1 cellular context compared by ENCODE assay signal in genomic region chr15:71660501-71660900, GRCh38.
TF ChIP-seq lines count a peak whose summit lies in the region.

No MANE protein-coding gene starts in this region.

TF ChIP-seq in WTC11, 78 proteins besides CTCF, POLR2A, EP300 and RAD21 (continued from another document):
- TF ChIP-seq, protein P1, sequence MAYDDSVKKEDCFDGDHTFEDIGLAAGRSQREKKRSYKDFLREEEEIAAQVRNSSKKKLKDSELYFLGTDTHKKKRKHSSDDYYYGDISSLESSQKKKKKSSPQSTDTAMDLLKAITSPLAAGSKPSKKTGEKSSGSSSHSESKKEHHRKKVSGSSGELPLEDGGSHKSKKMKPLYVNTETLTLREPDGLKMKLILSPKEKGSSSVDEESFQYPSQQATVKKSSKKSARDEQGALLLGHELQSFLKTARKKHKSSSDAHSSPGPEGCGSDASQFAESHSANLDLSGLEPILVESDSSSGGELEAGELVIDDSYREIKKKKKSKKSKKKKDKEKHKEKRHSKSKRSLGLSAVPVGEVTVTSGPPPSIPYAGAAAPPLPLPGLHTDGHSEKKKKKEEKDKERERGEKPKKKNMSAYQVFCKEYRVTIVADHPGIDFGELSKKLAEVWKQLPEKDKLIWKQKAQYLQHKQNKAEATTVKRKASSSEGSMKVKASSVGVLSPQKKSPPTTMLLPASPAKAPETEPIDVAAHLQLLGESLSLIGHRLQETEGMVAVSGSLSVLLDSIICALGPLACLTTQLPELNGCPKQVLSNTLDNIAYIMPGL (CRISPR knock-in tag; IDR thresholded peaks at IDR 0.05) = no peak
- TF ChIP-seq PRDM15 (CRISPR knock-in tag; IDR thresholded peaks at IDR 0.05) (no peak), ARID4B (CRISPR knock-in tag; IDR thresholded peaks at IDR 0.05; ENCODE audit: borderline replicate concordance) (no peak), ATF6 (CRISPR knock-in tag; IDR thresholded peaks at IDR 0.05) (no peak), E2F1 (CRISPR knock-in tag; IDR thresholded peaks at IDR 0.05) (no peak), AFF4 (CRISPR knock-in tag; IDR thresholded peaks at IDR 0.05; ENCODE audit: borderline replicate concordance) (no peak), ZNF121 (CRISPR knock-in tag; IDR thresholded peaks at IDR 0.05) (no peak), ESRRA (CRISPR knock-in tag; IDR thresholded peaks at IDR 0.05; ENCODE audit: borderline replicate concordance) (no peak), TCF7 (CRISPR knock-in tag; IDR thresholded peaks at IDR 0.05; ENCODE audit: low read depth) (no peak), ZNF232 (CRISPR knock-in tag; IDR thresholded peaks at IDR 0.05) (no peak), FOXJ3 (CRISPR knock-in tag; IDR thresholded peaks at IDR 0.05; ENCODE audit: borderline replicate concordance) (no peak)
- TF ChIP-seq, protein P2, sequence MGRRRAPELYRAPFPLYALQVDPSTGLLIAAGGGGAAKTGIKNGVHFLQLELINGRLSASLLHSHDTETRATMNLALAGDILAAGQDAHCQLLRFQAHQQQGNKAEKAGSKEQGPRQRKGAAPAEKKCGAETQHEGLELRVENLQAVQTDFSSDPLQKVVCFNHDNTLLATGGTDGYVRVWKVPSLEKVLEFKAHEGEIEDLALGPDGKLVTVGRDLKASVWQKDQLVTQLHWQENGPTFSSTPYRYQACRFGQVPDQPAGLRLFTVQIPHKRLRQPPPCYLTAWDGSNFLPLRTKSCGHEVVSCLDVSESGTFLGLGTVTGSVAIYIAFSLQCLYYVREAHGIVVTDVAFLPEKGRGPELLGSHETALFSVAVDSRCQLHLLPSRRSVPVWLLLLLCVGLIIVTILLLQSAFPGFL (CRISPR knock-in tag; IDR thresholded peaks at IDR 0.05; ENCODE audit: borderline replicate concordance) = no peak
- TF ChIP-seq, protein P3, sequence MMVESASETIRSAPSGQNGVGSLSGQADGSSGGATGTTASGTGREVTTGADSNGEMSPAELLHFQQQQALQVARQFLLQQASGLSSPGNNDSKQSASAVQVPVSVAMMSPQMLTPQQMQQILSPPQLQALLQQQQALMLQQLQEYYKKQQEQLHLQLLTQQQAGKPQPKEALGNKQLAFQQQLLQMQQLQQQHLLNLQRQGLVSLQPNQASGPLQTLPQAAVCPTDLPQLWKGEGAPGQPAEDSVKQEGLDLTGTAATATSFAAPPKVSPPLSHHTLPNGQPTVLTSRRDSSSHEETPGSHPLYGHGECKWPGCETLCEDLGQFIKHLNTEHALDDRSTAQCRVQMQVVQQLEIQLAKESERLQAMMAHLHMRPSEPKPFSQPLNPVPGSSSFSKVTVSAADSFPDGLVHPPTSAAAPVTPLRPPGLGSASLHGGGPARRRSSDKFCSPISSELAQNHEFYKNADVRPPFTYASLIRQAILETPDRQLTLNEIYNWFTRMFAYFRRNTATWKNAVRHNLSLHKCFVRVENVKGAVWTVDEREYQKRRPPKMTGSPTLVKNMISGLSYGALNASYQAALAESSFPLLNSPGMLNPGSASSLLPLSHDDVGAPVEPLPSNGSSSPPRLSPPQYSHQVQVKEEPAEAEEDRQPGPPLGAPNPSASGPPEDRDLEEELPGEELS (CRISPR knock-in tag; IDR thresholded peaks at IDR 0.05) = no peak
- TF ChIP-seq, protein P4, sequence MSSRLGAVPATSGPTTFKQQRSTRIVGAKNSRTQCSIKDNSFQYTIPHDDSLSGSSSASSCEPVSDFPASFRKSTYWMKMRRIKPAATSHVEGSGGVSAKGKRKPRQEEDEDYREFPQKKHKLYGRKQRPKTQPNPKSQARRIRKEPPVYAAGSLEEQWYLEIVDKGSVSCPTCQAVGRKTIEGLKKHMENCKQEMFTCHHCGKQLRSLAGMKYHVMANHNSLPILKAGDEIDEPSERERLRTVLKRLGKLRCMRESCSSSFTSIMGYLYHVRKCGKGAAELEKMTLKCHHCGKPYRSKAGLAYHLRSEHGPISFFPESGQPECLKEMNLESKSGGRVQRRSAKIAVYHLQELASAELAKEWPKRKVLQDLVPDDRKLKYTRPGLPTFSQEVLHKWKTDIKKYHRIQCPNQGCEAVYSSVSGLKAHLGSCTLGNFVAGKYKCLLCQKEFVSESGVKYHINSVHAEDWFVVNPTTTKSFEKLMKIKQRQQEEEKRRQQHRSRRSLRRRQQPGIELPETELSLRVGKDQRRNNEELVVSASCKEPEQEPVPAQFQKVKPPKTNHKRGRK (CRISPR knock-in tag; IDR thresholded peaks at IDR 0.05; ENCODE audit: borderline replicate concordance) = no peak
